In genomic region chr13:30974350-30974749, GRCh38 we compare ENCODE assay signal across 20 cellular contexts. TPM values are rescaled to one million over a fixed set of nuclear protein-coding genes. Genes with fewer than 3 reads are reported as not detected.
"Had no signal": no experiment of that assay in that cellular context is flagged by ENCODE, and none has a peak within 500 bp of the region (broad histone marks: within the 10 kb centered on the region; RNA-seq: fewer than 3 reads in every experiment).

No MANE protein-coding gene starts in this region.

- H3K4me3 ChIP-seq: spleen, upper lobe of left lung had no signal

- H3K36me3 ChIP-seq: spleen, upper lobe of left lung had no signal

- DNase-seq: activated CD4-positive, alpha-beta T cell treated with anti-CD3 and anti-CD28 coated beads for 1 hour; activated CD4-positive, alpha-beta T cell treated with anti-CD3 and anti-CD28 coated beads, Interleukin-2, amount 50 U/mL, for 48 hours; activated CD8-positive, alpha-beta memory T cell treated with anti-CD3 and anti-CD28 coated beads, Interleukin-2, amount 10 ng/mL, durations not matched to agents 7 days and 5 days; activated naive CD4-positive, alpha-beta T cell treated with anti-CD3 and anti-CD28 coated beads, Interleukin-2, amount 50 U/mL, for 16 hours; activated T-cell treated with anti-CD3 and anti-CD28 coated beads, Interleukin-2, amount 50 U/mL, for 1 hour; effector memory CD8-positive, alpha-beta T cell; foreskin keratinocyte; head of caudate nucleus; kidney glomerular epithelial cell; spleen; stimulated activated CD4-positive, alpha-beta T cell treated with anti-CD3 and anti-CD28 coated beads, Interleukin-1b, Interleukin-23, amount 100 ng/mL, for 48 hours; stimulated activated naive CD8-positive, alpha-beta T cell treated with anti-CD3 and anti-CD28 coated beads, Interleukin-15, amount 100 ng/mL, for 72 hours; T1000; upper lobe of left lung had no signal

- H3K27ac ChIP-seq: foreskin keratinocyte, spleen, upper lobe of left lung had no signal

- H3K27me3 ChIP-seq: upper lobe of left lung had no signal

- ATAC-seq: activated CD8-positive, alpha-beta memory T cell treated with anti-CD3 and anti-CD28 coated beads, Interleukin-2, amount 10 ng/mL, durations not matched to agents 7 days and 5 days; effector memory CD8-positive, alpha-beta T cell; foreskin keratinocyte; sciatic nerve; stimulated activated naive CD8-positive, alpha-beta T cell treated with anti-CD3 and anti-CD28 coated beads, Interleukin-15, amount 100 ng/mL, for 72 hours had no signal

- H3K9me3 ChIP-seq: spleen, upper lobe of left lung had no signal

- H3K4me1 ChIP-seq: spleen had no signal

RNA-seq across cellular contexts. Expression of gene TEX26, which starts 41.9 kb away (rescaled TPM):
- total RNA-seq: activated CD8-positive, alpha-beta memory T cell treated with anti-CD3 and anti-CD28 coated beads, Interleukin-2, amount 10 ng/mL, durations not matched to agents 7 days and 5 days; astrocyte; bronchial epithelial cell; foreskin keratinocyte; liver; neural crest cell; osteocyte; spleen had no signal
- polyA plus RNA-seq: foreskin keratinocyte, spleen had no signal
